Comparison of ENCODE assay signal across 8 cellular contexts in the genomic region with DNA sequence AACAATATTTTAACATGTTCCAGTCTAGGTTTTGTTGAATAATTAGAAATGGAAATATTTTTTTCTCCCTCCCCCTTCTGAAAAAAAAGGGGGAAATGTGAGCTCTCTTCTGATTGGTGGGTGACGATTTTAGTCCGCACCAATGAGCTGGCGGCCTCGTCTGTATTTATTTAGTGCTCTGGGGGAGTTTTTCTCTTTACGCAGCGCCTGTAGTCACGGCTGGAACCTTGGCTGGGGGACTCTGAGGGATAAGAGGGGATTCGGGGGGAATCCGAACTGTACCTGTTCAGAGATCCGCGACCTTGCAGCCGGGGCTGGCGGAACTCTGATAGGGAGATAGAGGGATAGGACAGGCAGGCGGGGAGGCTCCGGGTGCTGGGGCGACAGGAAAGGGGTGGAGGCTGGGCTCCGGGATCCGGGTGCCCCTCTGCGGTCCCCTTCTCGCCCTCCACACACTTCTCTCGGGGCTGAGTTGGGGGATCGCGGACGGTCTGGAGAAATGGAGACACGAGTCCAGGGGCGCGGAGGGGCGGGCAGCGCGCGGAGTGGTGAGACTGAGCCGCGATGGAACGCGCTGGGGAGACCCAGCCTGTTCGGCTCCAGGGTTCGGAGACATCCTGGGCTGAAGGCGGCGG.
DNase-seq lines count a peak whose midpoint lies in the region; ATAC-seq and TF ChIP-seq lines count a peak whose summit lies in the region.

No MANE protein-coding gene starts in this region.

- ATAC-seq in activated CD8-positive, alpha-beta T cell treated with anti-CD3 and anti-CD28 coated beads, Interleukin-2, amount 10 ng/mL, durations not matched to agents 7 days and 5 days, result no peak
- ATAC-seq in thoracic aorta (ENCODE audit: insufficient number of reproducible peaks, low FRiP score, low read depth) (no peak), HG03520 (IDR thresholded peaks at IDR 0.05; ENCODE audit: unreplicated experiment) (no peak), HG03565 (IDR thresholded peaks at IDR 0.05; ENCODE audit: unreplicated experiment) (no peak)

- TF ChIP-seq CTCF in thoracic aorta (IDR thresholded peaks at IDR 0.05), result no peak

- peaks cover 2% of the 10 kb centered on the region for H3K4me1 ChIP-seq in iPS-15b (ENCODE audit: control insufficient read depth, insufficient read depth, low read length)
- peaks cover 24 to 36% of the 10 kb centered on the region in 2 donors for H3K4me1 ChIP-seq in thoracic aorta (ENCODE audit: control insufficient read depth in 1 of 2, low read depth in 2 of 2)

- H3K36me3 ChIP-seq in iPS-15b (ENCODE audit: control insufficient read depth, insufficient read depth, low read length) (no peaks in the 10 kb centered on the region), thoracic aorta (no peaks in the 10 kb centered on the region)

- H3K27ac ChIP-seq in thoracic aorta, result no peak overlapping the region

- POLR2A ChIA-PET in activated CD8-positive, alpha-beta T cell treated with anti-CD3 and anti-CD28 coated beads, Interleukin-2, amount 10 ng/mL, durations not matched to agents 7 days and 5 days (lab: Charles Lee), result no interaction called here

- peaks cover 35% of the 10 kb centered on the region for H3K4me1 Mint-ChIP-seq in activated naive CD4-positive, alpha-beta T cell treated with anti-CD3 and anti-CD28 coated beads, Interleukin-2, amount 10 ng/mL, durations not matched to agents 7 days and 5 days
- peaks cover 38% of the 10 kb centered on the region for H3K4me1 Mint-ChIP-seq in activated CD8-positive, alpha-beta T cell treated with anti-CD3 and anti-CD28 coated beads, Interleukin-2, amount 10 ng/mL, durations not matched to agents 7 days and 5 days (ENCODE audit: low read depth)

- H3K4me3 ChIP-seq in iPS-15b (ENCODE audit: low read depth, low read length) (peak overlapping the region; percentile 75), thoracic aorta (peak overlapping the region; percentile 53)

- no peaks in the 10 kb centered on the region for H3K9me3 Mint-ChIP-seq in activated naive CD4-positive, alpha-beta T cell treated with anti-CD3 and anti-CD28 coated beads, Interleukin-2, amount 10 ng/mL, durations not matched to agents 7 days and 5 days
- no peaks in the 10 kb centered on the region for H3K9me3 Mint-ChIP-seq in activated CD8-positive, alpha-beta T cell treated with anti-CD3 and anti-CD28 coated beads, Interleukin-2, amount 10 ng/mL, durations not matched to agents 7 days and 5 days (ENCODE audit: insufficient read depth)

- H3K36me3 Mint-ChIP-seq in activated naive CD4-positive, alpha-beta T cell treated with anti-CD3 and anti-CD28 coated beads, Interleukin-2, amount 10 ng/mL, durations not matched to agents 7 days and 5 days, result peaks cover 3% of the 10 kb centered on the region
- H3K36me3 Mint-ChIP-seq in activated CD8-positive, alpha-beta T cell treated with anti-CD3 and anti-CD28 coated beads, Interleukin-2, amount 10 ng/mL, durations not matched to agents 7 days and 5 days (ENCODE audit: low read depth), result peaks cover 2% of the 10 kb centered on the region

- H3K27me3 Mint-ChIP-seq in activated naive CD4-positive, alpha-beta T cell treated with anti-CD3 and anti-CD28 coated beads, Interleukin-2, amount 10 ng/mL, durations not matched to agents 7 days and 5 days, result peaks cover 95% of the 10 kb centered on the region
- peaks cover 82% of the 10 kb centered on the region for H3K27me3 Mint-ChIP-seq in activated CD8-positive, alpha-beta T cell treated with anti-CD3 and anti-CD28 coated beads, Interleukin-2, amount 10 ng/mL, durations not matched to agents 7 days and 5 days (ENCODE audit: low read depth)

- H3K9me3 ChIP-seq in iPS-15b (ENCODE audit: control insufficient read depth, insufficient read depth, low read length) (no peaks in the 10 kb centered on the region), thoracic aorta (no peaks in the 10 kb centered on the region)

- H3K9ac ChIP-seq in iPS-15b (ENCODE audit: low read depth, low read length), result no peak overlapping the region

- peak overlapping the region; percentile 48 for H3K4me3 Mint-ChIP-seq in activated naive CD4-positive, alpha-beta T cell treated with anti-CD3 and anti-CD28 coated beads, Interleukin-2, amount 10 ng/mL, durations not matched to agents 7 days and 5 days
- peak overlapping the region; percentile 51 for H3K4me3 Mint-ChIP-seq in activated CD8-positive, alpha-beta T cell treated with anti-CD3 and anti-CD28 coated beads, Interleukin-2, amount 10 ng/mL, durations not matched to agents 7 days and 5 days

- DNase-seq in activated naive CD4-positive, alpha-beta T cell treated with anti-CD3 and anti-CD28 coated beads, Interleukin-2, amount 10 ng/mL, durations not matched to agents 7 days and 5 days, result no peak
- DNase-seq in activated naive CD4-positive, alpha-beta T cell (lab: John Stamatoyannopoulos, UW), result no peak
- DNase-seq in activated CD8-positive, alpha-beta T cell treated with anti-CD3 and anti-CD28 coated beads, Interleukin-2, amount 10 ng/mL, durations not matched to agents 7 days and 5 days, result no peak
- DNase-seq in thoracic aorta (ENCODE audit: low spot score) (no peak), HT-29 (ENCODE audit: low spot score) (no peak)

- H3K27ac Mint-ChIP-seq in activated naive CD4-positive, alpha-beta T cell treated with anti-CD3 and anti-CD28 coated beads, Interleukin-2, amount 10 ng/mL, durations not matched to agents 7 days and 5 days, result peak overlapping the region; percentile 49
- no peak overlapping the region for H3K27ac Mint-ChIP-seq in activated CD8-positive, alpha-beta T cell treated with anti-CD3 and anti-CD28 coated beads, Interleukin-2, amount 10 ng/mL, durations not matched to agents 7 days and 5 days

- H3K27me3 ChIP-seq in iPS-15b (ENCODE audit: control insufficient read depth, insufficient read depth, low read length) (peaks cover 87% of the 10 kb centered on the region), thoracic aorta (replicated peaks; ENCODE audit: insufficient read depth) (peaks cover 15% of the 10 kb centered on the region)

- CTCF ChIA-PET in activated naive CD4-positive, alpha-beta T cell treated with anti-CD3 and anti-CD28 coated beads, Interleukin-2, amount 10 ng/mL, durations not matched to agents 7 days and 5 days (lab: Charles Lee), result interaction anchor here (1.6 kb wide), 1 partner anchor 271 kb away, joined by 3 read pairs; no protein-coding TSS in a partner anchor
- CTCF ChIA-PET in activated CD8-positive, alpha-beta T cell treated with anti-CD3 and anti-CD28 coated beads, Interleukin-2, amount 10 ng/mL, durations not matched to agents 7 days and 5 days (lab: Charles Lee), result no interaction called here
